ENCODE assay signal across 8 cellular contexts in the genomic region with DNA sequence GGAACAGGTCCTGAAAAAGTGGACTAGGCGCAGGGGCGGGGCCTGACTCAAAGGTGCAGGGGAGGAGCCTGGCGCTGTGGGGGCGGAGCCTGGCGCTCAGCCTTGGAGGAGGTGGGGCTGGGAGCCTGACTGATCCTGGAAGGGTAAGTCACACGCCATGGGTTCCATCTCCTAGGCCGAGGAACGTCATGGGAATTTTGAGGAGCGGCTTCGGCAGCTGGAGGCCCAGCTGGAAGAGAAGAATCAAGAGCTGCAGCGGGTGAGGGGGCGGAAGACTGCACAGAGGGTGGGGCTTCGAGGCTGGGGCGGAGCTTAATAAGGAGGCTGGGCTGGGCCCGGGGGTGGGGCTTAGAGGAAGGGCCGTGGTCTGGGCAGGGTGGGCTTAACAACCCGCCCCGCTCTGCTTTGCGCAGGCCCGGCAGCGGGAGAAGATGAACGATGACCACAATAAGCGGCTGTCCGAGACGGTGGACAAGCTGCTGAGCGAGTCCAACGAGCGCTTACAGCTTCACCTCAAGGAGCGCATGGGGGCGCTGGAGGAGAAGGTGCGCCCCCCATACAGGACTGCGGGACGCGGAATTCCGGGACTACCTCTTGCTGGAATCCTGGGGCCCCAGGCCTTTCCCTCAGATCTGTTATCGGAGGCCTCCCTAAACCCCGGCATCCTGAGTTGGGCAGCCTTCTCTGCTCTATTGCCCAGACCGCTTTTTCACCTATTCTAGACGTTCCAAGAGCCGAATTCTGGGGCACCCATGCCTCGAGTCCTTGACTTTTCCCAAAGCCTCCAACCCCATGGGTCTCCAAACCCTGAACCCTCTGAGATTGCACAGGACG. TPM values are rescaled to one million over a fixed set of nuclear protein-coding genes. Genes with fewer than 3 reads are reported as not detected.
DNase-seq lines count a peak whose midpoint lies in the region; ATAC-seq and TF ChIP-seq lines count a peak whose summit lies in the region.

No MANE protein-coding gene starts in this region.

- DNase-seq in DND-41 (peak; percentile 20), fibroblast of the aortic adventitia (ENCODE audit: low read depth) (peak; percentile 22), renal cortical epithelial cell (ENCODE audit: low read depth) (peak; percentile 57), NCI-H2227 (lab: John Stamatoyannopoulos, UW; ENCODE audit: unreplicated experiment) (no peak), NCI-H2107 (lab: John Stamatoyannopoulos, UW) (no peak), dorsolateral prefrontal cortex (no peak)
- DNase-seq in activated CD8-positive, alpha-beta T cell treated with anti-CD3 and anti-CD28 coated beads for 36 hours = peak; percentile 73

- H3K27ac ChIP-seq in DND-41 (ENCODE audit: low read length) (no peak overlapping the region), dorsolateral prefrontal cortex (peak overlapping the region in 1 of 59 donors; percentile 11)

- H2AFZ ChIP-seq in DND-41 (ENCODE audit: low read depth, low read length) = no peak overlapping the region

- ATAC-seq in DND-41 (ENCODE audit: insufficient read depth, low read depth) (peak; percentile 35; the same call in 1 of the 3 replicates), GM19023 (IDR thresholded peaks at IDR 0.05; ENCODE audit: unreplicated experiment) (no peak)
- ATAC-seq in activated CD8-positive, alpha-beta T cell treated with anti-CD3 and anti-CD28 coated beads for 36 hours = peak; percentile 78

- peaks cover 1% of the 10 kb centered on the region for H3K36me3 Mint-ChIP-seq in activated CD8-positive, alpha-beta T cell treated with anti-CD3 and anti-CD28 coated beads for 36 hours (ENCODE audit: low read depth)

- H3K4me3 ChIP-seq in DND-41 (ENCODE audit: low read depth in 1 of 2, low read length in 2 of 2) (no peak overlapping the region), fibroblast of the aortic adventitia (ENCODE audit: low read depth, low read length) (no peak overlapping the region), dorsolateral prefrontal cortex (peak overlapping the region in 24 of 59 donors; percentile 1 to 46 (median 16))

- H3K4me1 Mint-ChIP-seq in activated CD8-positive, alpha-beta T cell treated with anti-CD3 and anti-CD28 coated beads for 36 hours (ENCODE audit: low read depth) = peaks cover 11% of the 10 kb centered on the region

- peaks cover 3% of the 10 kb centered on the region; the same call in 1 of the 2 replicates for H4K20me1 ChIP-seq in DND-41 (ENCODE audit: insufficient read depth, low read length)

- no peaks in the 10 kb centered on the region for H3K9me3 Mint-ChIP-seq in activated CD8-positive, alpha-beta T cell treated with anti-CD3 and anti-CD28 coated beads for 36 hours

- peaks cover 6% of the 10 kb centered on the region for H3K79me2 ChIP-seq in DND-41 (ENCODE audit: insufficient read depth, low read length)

- peak overlapping the region; percentile 49 for H3K4me3 Mint-ChIP-seq in activated CD8-positive, alpha-beta T cell treated with anti-CD3 and anti-CD28 coated beads for 36 hours

- H3K9me3 ChIP-seq in DND-41 (ENCODE audit: insufficient read depth, low read length, severe bottlenecking) = no peaks in the 10 kb centered on the region

- intact Hi-C loops in activated CD8-positive, alpha-beta T cell treated with anti-CD3 and anti-CD28 coated beads for 36 hours (cut with micrococcal nuclease) = no loop called here
- intact Hi-C loops in dorsolateral prefrontal cortex (cut with DNase I) = no loop called here

- POLR2A ChIA-PET in activated CD8-positive, alpha-beta T cell treated with anti-CD3 and anti-CD28 coated beads for 36 hours (lab: Charles Lee) = interaction anchor here (0.9 to 1.6 kb wide), 2 partner anchors 14 to 15 kb away, joined by 3 to 7 read pairs; no protein-coding TSS in a partner anchor

- H3K36me3 ChIP-seq in DND-41 (ENCODE audit: insufficient read depth, low read length) = peaks cover 49% of the 10 kb centered on the region

- no peak overlapping the region for H3K4me2 ChIP-seq in DND-41 (ENCODE audit: insufficient read depth, low read length)

- no peaks in the 10 kb centered on the region for H3K27me3 ChIP-seq in DND-41 (ENCODE audit: insufficient read depth, low read length, poor library complexity)
- no peaks in the 10 kb centered on the region for H3K27me3 ChIP-seq in dorsolateral prefrontal cortex

- no peak overlapping the region for H3K9ac ChIP-seq in DND-41 (ENCODE audit: low read depth, low read length)

- TF ChIP-seq CTCF in DND-41 (IDR thresholded peaks at IDR 0.05; ENCODE audit: borderline replicate concordance, extremely low read depth, low read length, poor library complexity, severe bottlenecking) (no peak), fibroblast of the aortic adventitia (IDR thresholded peaks at IDR 0.05; ENCODE audit: insufficient read depth, low read length) (no peak), dorsolateral prefrontal cortex (IDR thresholded peaks at IDR 0.05 in 54 of 56, conservative IDR thresholded peaks at IDR 0.05 in 2 of 56; ENCODE audit: low read depth in 1 of 56, partially characterized antibody in 56 of 56) (no peak)
- TF ChIP-seq CTCF in activated CD8-positive, alpha-beta T cell treated with anti-CD3 and anti-CD28 coated beads for 36 hours (IDR thresholded peaks at IDR 0.05) = no peak

- peaks cover 9% of the 10 kb centered on the region for H3K4me1 ChIP-seq in DND-41 (ENCODE audit: insufficient read depth, low read length)

- no peak overlapping the region for H3K27ac Mint-ChIP-seq in activated CD8-positive, alpha-beta T cell treated with anti-CD3 and anti-CD28 coated beads for 36 hours

- peaks cover 4% of the 10 kb centered on the region for H3K27me3 Mint-ChIP-seq in activated CD8-positive, alpha-beta T cell treated with anti-CD3 and anti-CD28 coated beads for 36 hours

- CTCF ChIA-PET in activated CD8-positive, alpha-beta T cell treated with anti-CD3 and anti-CD28 coated beads for 36 hours (lab: Charles Lee) = interaction anchor here (0.8 to 7.0 kb wide), 4 partner anchors 12 to 92 kb away, joined by 4 to 35 read pairs (median 8); a partner anchor contains a TSS

RNA-seq across cellular contexts. Expression of a gene that starts 14.5 kb away (rescaled TPM):
- total RNA-seq in activated CD8-positive, alpha-beta T cell treated with anti-CD3 and anti-CD28 coated beads for 36 hours = 1 to 10 TPM; 3.9 to 5.1 TPM
- total RNA-seq in fibroblast of the aortic adventitia (ENCODE audit: low replicate concordance) = 0.99 and 2.4 TPM in 2 replicates
- 2.6 and 3.6 TPM in 2 replicates for total RNA-seq in renal cortical epithelial cell
- total RNA-seq in dorsolateral prefrontal cortex = 100 to 1,000 TPM in 3 of 120 experiments, 10 to 100 TPM in 117; 24.9 to 116 (median 84.0) TPM

RNA-seq across cellular contexts. Expression of a gene that starts 14.9 kb away (rescaled TPM):
- 1 to 10 TPM; 1.5 to 2.0 TPM for total RNA-seq in activated CD8-positive, alpha-beta T cell treated with anti-CD3 and anti-CD28 coated beads for 36 hours
- total RNA-seq in fibroblast of the aortic adventitia (ENCODE audit: low replicate concordance) (0.41 and 0.54 TPM in 2 replicates), renal cortical epithelial cell (0.45 TPM in 1 of 2 replicates, not detected in the other), dorsolateral prefrontal cortex (1 to 10 TPM in 119 of 120 experiments, not detected in 1; 1.5 to 6.6 (median 3.2) TPM)

RNA-seq across cellular contexts. Expression of a gene that starts 19.7 kb away (rescaled TPM):
- 1 to 10 TPM; 2.1 to 4.4 TPM for total RNA-seq in activated CD8-positive, alpha-beta T cell treated with anti-CD3 and anti-CD28 coated beads for 36 hours
- total RNA-seq in fibroblast of the aortic adventitia (ENCODE audit: low replicate concordance) (2.2 and 3.7 TPM in 2 replicates), renal cortical epithelial cell (2.5 and 7.5 TPM in 2 replicates), dorsolateral prefrontal cortex (10 to 100 TPM; 15.5 to 61.0 (median 36.9) TPM)

RNA-seq across cellular contexts. Expression of a gene that starts 21.4 kb away (rescaled TPM):
- not detected for total RNA-seq in activated CD8-positive, alpha-beta T cell treated with anti-CD3 and anti-CD28 coated beads for 36 hours
- total RNA-seq in fibroblast of the aortic adventitia (ENCODE audit: low replicate concordance) (not detected in 2 replicates), renal cortical epithelial cell (not detected in 2 replicates), dorsolateral prefrontal cortex (1 to 10 TPM in 96 of 120 experiments, under 1 TPM in 24; 0.26 to 5.0 (median 1.5) TPM)

RNA-seq across cellular contexts. Expression of a gene that starts 23.8 kb away (rescaled TPM):
- total RNA-seq in activated CD8-positive, alpha-beta T cell treated with anti-CD3 and anti-CD28 coated beads for 36 hours = under 1 TPM; 0.40 to 0.54 TPM
- total RNA-seq in fibroblast of the aortic adventitia (ENCODE audit: low replicate concordance) (14.0 and 15.0 TPM in 2 replicates), renal cortical epithelial cell (15.3 and 30.4 TPM in 2 replicates), dorsolateral prefrontal cortex (10 to 100 TPM in 119 of 120 experiments, 1 to 10 TPM in 1; 7.3 to 29.5 (median 16.3) TPM)

Comparison
In these comparisons a context has a peak if more than half of its experiments do, and no peak if none do; other contexts are left out.
1. DNase-seq: peak in DND-41 (single experiment), activated CD8-positive, alpha-beta T cell treated with anti-CD3 and anti-CD28 coated beads for 36 hours (single experiment), fibroblast of the aortic adventitia (single experiment) and renal cortical epithelial cell (single experiment); none in NCI-H2227 (single experiment), NCI-H2107 (single experiment) and dorsolateral prefrontal cortex (0 of 10).